18 cellular contexts compared by ENCODE assay signal in the genomic region with DNA sequence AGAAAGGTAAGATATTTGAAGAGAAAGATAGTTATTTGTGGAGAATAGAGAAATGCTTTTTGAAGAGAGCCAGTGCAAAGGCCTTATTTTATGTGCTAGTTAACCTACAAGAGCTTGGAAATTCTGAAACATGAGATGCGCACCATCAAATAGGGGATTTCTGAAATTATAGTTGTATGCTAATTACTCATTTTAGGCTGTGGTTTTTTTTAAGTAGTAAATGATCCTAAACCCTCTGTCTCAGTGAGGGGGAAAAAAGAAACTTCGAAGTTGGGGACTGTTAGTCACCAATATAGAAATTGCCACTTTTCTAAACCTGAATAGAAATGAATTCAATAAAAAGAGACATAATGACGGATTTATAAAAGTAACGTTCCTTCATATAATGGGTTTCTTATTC.
"Had no signal": no experiment of that assay in that cellular context is flagged by ENCODE, and none has a peak within 500 bp of the region (broad histone marks: within the 10 kb centered on the region; RNA-seq: fewer than 3 reads in every experiment).

No MANE protein-coding gene starts in this region.

- H3K4me1 Mint-ChIP-seq: memory B cell; stimulated activated naive B cell treated with anti-CD40 and anti-IgM and Interleukin-4, amounts not matched to agents 10 μg/mL and 1 μg/mL and 100 μg/mL, for 72 hours; T-helper 17 cell had no signal

- H3K4me1 ChIP-seq: foreskin keratinocyte, left lung, transverse colon had no signal

- H3K27ac ChIP-seq: foreskin keratinocyte, left lung, neutrophil, transverse colon had no signal

- H3K4me3 ChIP-seq: left lung, mucosa of descending colon, transverse colon had no signal

- H3K27me3 ChIP-seq: foreskin keratinocyte, left lung, neutrophil, transverse colon had no signal

- FAIRE-seq: astrocyte, bronchial epithelial cell, kidney had no signal

- H3K36me3 ChIP-seq: left lung, neutrophil, transverse colon had no signal

- H3K27me3 Mint-ChIP-seq: dendritic cell treated with granulocyte-macrophage colony-stimulating factor and Interleukin-4, amounts not matched to agents 40 ng/mL and 50 ng/mL, for 4 days; naive thymus-derived CD4-positive, alpha-beta T cell; stimulated activated naive B cell treated with anti-CD40 and anti-IgM and Interleukin-4, amounts not matched to agents 10 μg/mL and 1 μg/mL and 100 μg/mL, for 72 hours had no signal

- DNase-seq: effector memory CD4-positive, alpha-beta T cell; foreskin keratinocyte; glutamatergic neuron; hypothalamus; kidney; left lung; mucosa of descending colon; naive thymus-derived CD4-positive, alpha-beta T cell; stimulated activated CD4-positive, alpha-beta T cell treated with anti-CD3 and anti-CD28 coated beads, Interleukin-12 subunit alpha, Interleukin-12 subunit beta, amount 100 ng/mL, for 4 hours; stimulated activated CD4-positive, alpha-beta T cell treated with anti-CD3 and anti-CD28 coated beads, Interleukin-2, amount 100 ng/mL, for 24 hours; stimulated activated naive B cell treated with anti-CD40 and anti-IgM and Interleukin-4, amounts not matched to agents 10 μg/mL and 1 μg/mL and 100 μg/mL, for 72 hours; T-helper 17 cell; transverse colon had no signal

- H3K27ac Mint-ChIP-seq: dendritic cell treated with granulocyte-macrophage colony-stimulating factor and Interleukin-4, amounts not matched to agents 40 ng/mL and 50 ng/mL, for 4 days; memory B cell; naive thymus-derived CD4-positive, alpha-beta T cell; stimulated activated naive B cell treated with anti-CD40 and anti-IgM and Interleukin-4, amounts not matched to agents 10 μg/mL and 1 μg/mL and 100 μg/mL, for 72 hours; T-helper 17 cell had no signal

- H3K36me3 Mint-ChIP-seq: memory B cell; naive thymus-derived CD4-positive, alpha-beta T cell; stimulated activated naive B cell treated with anti-CD40 and anti-IgM and Interleukin-4, amounts not matched to agents 10 μg/mL and 1 μg/mL and 100 μg/mL, for 72 hours had no signal

- H3K9me3 ChIP-seq: left lung, mucosa of descending colon, neutrophil, transverse colon had no signal

- ATAC-seq: foreskin keratinocyte; left lung; mucosa of descending colon; naive thymus-derived CD4-positive, alpha-beta T cell; stimulated activated naive B cell treated with anti-CD40 and anti-IgM and Interleukin-4, amounts not matched to agents 10 μg/mL and 1 μg/mL and 100 μg/mL, for 72 hours; T-helper 17 cell had no signal

- H3K9me3 Mint-ChIP-seq: dendritic cell treated with granulocyte-macrophage colony-stimulating factor and Interleukin-4, amounts not matched to agents 40 ng/mL and 50 ng/mL, for 4 days; memory B cell; stimulated activated naive B cell treated with anti-CD40 and anti-IgM and Interleukin-4, amounts not matched to agents 10 μg/mL and 1 μg/mL and 100 μg/mL, for 72 hours had no signal

- H3K4me3 Mint-ChIP-seq: dendritic cell treated with granulocyte-macrophage colony-stimulating factor and Interleukin-4, amounts not matched to agents 40 ng/mL and 50 ng/mL, for 4 days; memory B cell; naive thymus-derived CD4-positive, alpha-beta T cell; stimulated activated naive B cell treated with anti-CD40 and anti-IgM and Interleukin-4, amounts not matched to agents 10 μg/mL and 1 μg/mL and 100 μg/mL, for 72 hours; T-helper 17 cell had no signal
